In the genomic region with DNA sequence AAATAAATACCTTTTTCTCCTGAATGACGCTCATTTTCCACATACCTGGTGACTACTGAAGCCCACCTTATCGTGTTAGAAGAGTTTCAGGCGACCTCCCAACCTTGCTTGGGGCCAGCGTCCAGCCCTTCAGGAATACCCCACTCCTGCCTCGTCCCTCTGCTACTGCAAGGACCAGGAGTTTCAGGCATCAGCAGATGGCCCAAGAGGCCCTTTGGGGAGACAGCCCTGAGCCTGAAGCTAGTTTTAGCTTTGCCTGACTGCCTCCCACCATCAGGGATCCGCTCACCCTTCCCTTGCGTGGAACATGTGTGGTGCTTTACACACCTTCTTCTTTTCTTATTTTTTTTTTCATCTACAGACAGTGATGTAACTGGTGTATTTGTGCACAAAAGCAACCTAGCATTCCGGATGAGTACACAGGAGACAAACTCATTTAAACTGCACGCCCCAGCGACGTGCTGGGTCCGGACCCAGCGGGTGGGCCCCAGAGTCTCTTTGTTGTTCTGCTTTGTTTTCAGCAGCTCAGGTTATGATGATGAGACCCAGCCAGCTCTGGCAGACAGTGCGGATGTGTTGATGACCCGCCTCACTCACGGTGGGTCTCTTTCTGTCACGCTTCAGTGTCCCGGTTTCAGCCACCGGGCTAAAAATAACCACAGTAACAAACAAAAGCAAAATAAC, we compare ENCODE assay signal across 14 cellular contexts.
DNase-seq lines count a peak whose midpoint lies in the region; ATAC-seq and TF ChIP-seq lines count a peak whose summit lies in the region.
"Had no signal": no experiment of that assay in that cellular context is flagged by ENCODE, and none has a peak within 500 bp of the region (broad histone marks: within the 10 kb centered on the region; RNA-seq: fewer than 3 reads in every experiment).

No MANE protein-coding gene starts in this region.

- H3K36me3 ChIP-seq in tibial nerve: no peaks in the 10 kb centered on the region
- H3K36me3 ChIP-seq: gastrocnemius medialis, left lung, neutrophil, upper lobe of left lung had no signal

- TF ChIP-seq CTCF in tibial nerve (IDR thresholded peaks at IDR 0.05): no peak

- H3K4me1 ChIP-seq in tibial nerve: no peaks in the 10 kb centered on the region
- H3K4me1 ChIP-seq: gastrocnemius medialis, left lung, upper lobe of left lung had no signal

- no peak for TF ChIP-seq POLR2A in tibial nerve (IDR thresholded peaks at IDR 0.05)

- no peak overlapping the region for H3K27ac ChIP-seq in tibial nerve
- H3K27ac ChIP-seq: gastrocnemius medialis, left lung, upper lobe of left lung had no signal

- peak; percentile 85 for ATAC-seq in GM19438 (IDR thresholded peaks at IDR 0.05; ENCODE audit: low read depth, unreplicated experiment)
- peak; percentile 54 for ATAC-seq in HG03469 (IDR thresholded peaks at IDR 0.05; ENCODE audit: unreplicated experiment)
- ATAC-seq in GM18498 (IDR thresholded peaks at IDR 0.05; ENCODE audit: unreplicated experiment): no peak
- ATAC-seq: gastrocnemius medialis, left lung had no signal

- no peak for TF ChIP-seq EP300 in tibial nerve (IDR thresholded peaks at IDR 0.05)

- no peak overlapping the region for H3K4me3 ChIP-seq in tibial nerve
- H3K4me3 ChIP-seq: gastrocnemius medialis, left lung, upper lobe of left lung had no signal

- DNase-seq in COLO668 (lab: John Stamatoyannopoulos, UW; ENCODE audit: unreplicated experiment): peak; percentile 53
- peak; percentile 47 for DNase-seq in ecto neural progenitor cell (ENCODE audit: low spot score)
- DNase-seq in tibial nerve (ENCODE audit: low spot score in 2 of 2): no peak
- DNase-seq in H4 (ENCODE audit: low spot score): no peak
- no peak for DNase-seq in GF-D8 (lab: John Stamatoyannopoulos, UW)
- DNase-seq: gastrocnemius medialis, left lung, NCI-H1694, T1000, upper lobe of left lung had no signal

- peaks cover 0 to 6% (median under 1%) of the 10 kb centered on the region in 4 donors for H3K9me3 ChIP-seq in tibial nerve
- H3K9me3 ChIP-seq: gastrocnemius medialis, neutrophil, upper lobe of left lung had no signal

- WGBS in tibial nerve, 2 donors: 81 to 84% methylated on average over 19 of the region's 19 CpGs

- no peaks in the 10 kb centered on the region for H3K27me3 ChIP-seq in tibial nerve
- H3K27me3 ChIP-seq: upper lobe of left lung had no signal

Comparison
In these comparisons a context has a peak if more than half of its experiments do, and no peak if none do; other contexts are left out.
1. DNase-seq: peak in COLO668 (single experiment) and ecto neural progenitor cell (single experiment); none in tibial nerve (0 of 2), H4 (single experiment) and GF-D8 (single experiment).